Comparison of ENCODE assay signal across 1 cellular context in genomic region chr3:112086018-112086854, GRCh38.
TF ChIP-seq lines count a peak whose summit lies in the region.

C3orf52 (plus strand) TSS chr3:112086389; CDS start chr3:112086408, 19 bp downstream.

TF ChIP-seq in HepG2, 621 proteins besides CTCF, POLR2A, EP300 and RAD21 (continued from another document and continues in another):
- TF ChIP-seq ZHX2 (IDR thresholded peaks at IDR 0.05; ENCODE audit: low read depth) (0 out of 2 replicates have a peak, but pooled peaks have one; percentile 18), ZHX2 (CRISPR knock-in tag; IDR thresholded peaks at IDR 0.05; ENCODE audit: borderline replicate concordance) (no peak), ZNF441 (CRISPR knock-in tag; IDR thresholded peaks at IDR 0.05; ENCODE audit: borderline replicate concordance) (peak; percentile 63; the same call in 1 of the 2 replicates), ATF1 (CRISPR knock-in tag; IDR thresholded peaks at IDR 0.05) (no peak), BATF2 (CRISPR knock-in tag; IDR thresholded peaks at IDR 0.05) (no peak; the same call in 1 of the 2 replicates), ZNF703 (CRISPR knock-in tag; IDR thresholded peaks at IDR 0.05; ENCODE audit: borderline replicate concordance) (no peak), ZNF276 (CRISPR knock-in tag; IDR thresholded peaks at IDR 0.05; ENCODE audit: low read depth) (no peak), ZNF331 (CRISPR knock-in tag; IDR thresholded peaks at IDR 0.05) (no peak; the same call in 1 of the 2 replicates), ZMAT5 (CRISPR knock-in tag; IDR thresholded peaks at IDR 0.05; ENCODE audit: borderline replicate concordance, low read depth) (no peak), BHLHE40 (IDR thresholded peaks at IDR 0.05; ENCODE audit: low read length) (no peak), NFE2L2 (IDR thresholded peaks at IDR 0.05; ENCODE audit: low read length) (no peak), ZNF660 (CRISPR knock-in tag; IDR thresholded peaks at IDR 0.05; ENCODE audit: borderline replicate concordance, low read depth) (no peak), IRF2 (CRISPR knock-in tag; IDR thresholded peaks at IDR 0.05) (0 out of 2 replicates have a peak, but pooled peaks have one; percentile 60), ZNF234 (CRISPR knock-in tag; conservative IDR thresholded peaks at IDR 0.05) (no peak), PRDM4 (CRISPR knock-in tag; IDR thresholded peaks at IDR 0.05; ENCODE audit: borderline replicate concordance) (no peak), SKI (IDR thresholded peaks at IDR 0.05; ENCODE audit: partially characterized antibody) (no peak), MATR3 (CRISPR knock-in tag; IDR thresholded peaks at IDR 0.05) (no peak), POLR2G (IDR thresholded peaks at IDR 0.05; ENCODE audit: low read depth, low read length) (no peak), RELA (CRISPR knock-in tag; IDR thresholded peaks at IDR 0.05) (no peak), ZNF556 (CRISPR knock-in tag; IDR thresholded peaks at IDR 0.05; ENCODE audit: borderline replicate concordance) (no peak), STAT5B (CRISPR knock-in tag; IDR thresholded peaks at IDR 0.05) (no peak), ZBTB46 (CRISPR knock-in tag; IDR thresholded peaks at IDR 0.05; ENCODE audit: borderline replicate concordance) (no peak), CREM (IDR thresholded peaks at IDR 0.05) (no peak), CREM (CRISPR knock-in tag; IDR thresholded peaks at IDR 0.05) (no peak), ZMYM2 (CRISPR knock-in tag; IDR thresholded peaks at IDR 0.05) (0 out of 2 replicates have a peak, but pooled peaks have one; percentile 30), ZEB1 (IDR thresholded peaks at IDR 0.05; ENCODE audit: insufficient replicate concordance, low read depth) (no peak), ZNF792 (CRISPR knock-in tag; IDR thresholded peaks at IDR 0.05) (peak; percentile 78; the same call in 1 of the 2 replicates), E2F2 (CRISPR knock-in tag; IDR thresholded peaks at IDR 0.05; ENCODE audit: borderline replicate concordance) (no peak), ZNF891 (CRISPR knock-in tag; IDR thresholded peaks at IDR 0.05) (no peak), ZNF747 (CRISPR knock-in tag; IDR thresholded peaks at IDR 0.05; ENCODE audit: borderline replicate concordance) (no peak), SRY (CRISPR knock-in tag; IDR thresholded peaks at IDR 0.05) (no peak), MTF1 (CRISPR knock-in tag; IDR thresholded peaks at IDR 0.05) (no peak; the same call in 1 of the 2 replicates), PAX8 (CRISPR knock-in tag; IDR thresholded peaks at IDR 0.05; ENCODE audit: borderline replicate concordance) (no peak), RERE (CRISPR knock-in tag; IDR thresholded peaks at IDR 0.05; ENCODE audit: low read depth) (no peak), ZNF576 (CRISPR knock-in tag; IDR thresholded peaks at IDR 0.05) (no peak), SCMH1 (CRISPR knock-in tag; IDR thresholded peaks at IDR 0.05; ENCODE audit: borderline replicate concordance) (no peak), SOX5 (CRISPR knock-in tag; IDR thresholded peaks at IDR 0.05; ENCODE audit: borderline replicate concordance) (peak; percentile 23; the same call in 1 of the 2 replicates), CSRNP2 (CRISPR knock-in tag; conservative IDR thresholded peaks at IDR 0.05; ENCODE audit: low read depth) (no peak), GATAD2A (CRISPR knock-in tag; IDR thresholded peaks at IDR 0.05) (0 out of 2 replicates have a peak, but pooled peaks have one; percentile 39), ZNF672 (CRISPR knock-in tag; IDR thresholded peaks at IDR 0.05) (no peak)
